In the genomic region with DNA sequence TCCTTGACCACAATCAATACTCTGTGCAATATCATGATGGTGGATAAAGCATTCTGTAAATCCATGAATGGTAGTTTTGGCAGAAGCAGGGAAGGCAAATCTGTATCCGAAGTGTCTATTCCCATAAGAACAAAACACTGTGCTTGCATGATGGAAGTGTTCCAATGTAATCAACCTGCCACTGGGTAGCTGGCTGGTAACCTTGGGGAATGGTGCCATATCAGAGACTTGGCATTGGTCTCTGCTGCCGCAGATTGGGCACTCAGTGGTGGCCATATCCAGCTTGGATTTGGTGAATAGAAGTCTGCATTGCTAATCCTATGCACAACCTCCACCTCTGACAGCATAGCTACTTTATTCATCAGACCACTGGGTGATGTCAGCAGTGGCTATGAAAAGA, we compare ENCODE assay signal across 17 cellular contexts.
"Had no signal": no experiment of that assay in that cellular context is flagged by ENCODE, and none has a peak within 500 bp of the region (broad histone marks: within the 10 kb centered on the region; RNA-seq: fewer than 3 reads in every experiment).

No MANE protein-coding gene starts in this region.

- H3K4me1 ChIP-seq: heart right ventricle, sigmoid colon, upper lobe of left lung had no signal

- H3K27ac ChIP-seq: heart right ventricle, sigmoid colon, upper lobe of left lung had no signal

- ATAC-seq: activated CD4-positive, alpha-beta T cell treated with anti-CD3 and anti-CD28 coated beads for 36 hours; left colon had no signal

- H3K27me3 ChIP-seq: heart right ventricle, sigmoid colon, upper lobe of left lung had no signal

- H3K4me3 ChIP-seq: heart right ventricle, lung, sigmoid colon, upper lobe of left lung had no signal

- H3K36me3 ChIP-seq: heart right ventricle, sigmoid colon, upper lobe of left lung had no signal

- H3K9me3 ChIP-seq: sigmoid colon, upper lobe of left lung had no signal

- DNase-seq: activated B cell treated with CpG ODN at 0.5 μM for 24 hours; activated CD4-positive, alpha-beta T cell treated with anti-CD3 and anti-CD28 coated beads for 36 hours; activated CD4-positive, alpha-beta T cell treated with anti-CD3 and anti-CD28 coated beads, Interleukin-2, amount 50 U/mL, for 4 hours; activated CD8-positive, alpha-beta memory T cell treated with anti-CD3 and anti-CD28 coated beads for 24 hours; activated CD8-positive, alpha-beta memory T cell treated with anti-CD3 and anti-CD28 coated beads, Interleukin-2, amount 50 U/mL, for 4 hours; activated naive CD4-positive, alpha-beta T cell; activated T-cell treated with anti-CD3 and anti-CD28 coated beads, Interleukin-2, amount 50 U/mL, for 24 hours; heart right ventricle; left colon; naive B cell; occipital lobe; sigmoid colon; stimulated activated CD4-positive, alpha-beta T cell treated with anti-CD3 and anti-CD28 coated beads, Interleukin-4, amount 100 ng/mL, for 1 hour; stimulated activated naive CD4-positive, alpha-beta T cell; T-helper 9 cell; upper lobe of left lung had no signal
